Comparison of ENCODE assay signal across 23 cellular contexts in genomic region chr16:27505297-27506236, GRCh38. TPM values are rescaled to one million over a fixed set of nuclear protein-coding genes. Genes with fewer than 3 reads are reported as not detected.
A peak's percentile ranks its signal among the peaks of the same experiment; 100 is the strongest.
DNase-seq lines count a peak whose midpoint lies in the region; ATAC-seq, FAIRE-seq and TF ChIP-seq lines count a peak whose summit lies in the region.
"Had no signal": no experiment of that assay in that cellular context is flagged by ENCODE, and none has a peak within 500 bp of the region (broad histone marks: within the 10 kb centered on the region; RNA-seq: fewer than 3 reads in every experiment).

No MANE protein-coding gene starts in this region.

- H3K9me1 ChIP-seq in IMR-90 (ENCODE audit: insufficient read depth, low read length): peaks cover 5% of the 10 kb centered on the region; the same call in 1 of the 2 replicates

- H3K9me3 ChIP-seq in IMR-90 (ENCODE audit: control insufficient read depth, insufficient read depth, low read length) (no peaks in the 10 kb centered on the region), osteoblast (ENCODE audit: low read depth, low read length) (no peaks in the 10 kb centered on the region)
- H3K9me3 ChIP-seq: sigmoid colon had no signal

- no peak overlapping the region for H2BK5ac ChIP-seq in IMR-90 (ENCODE audit: low read depth, low read length, poor library complexity, severe bottlenecking)

- H3K79me1 ChIP-seq in IMR-90 (ENCODE audit: low read depth in 1 of 2, low read length in 2 of 2): peaks cover 0 to 3% of the 10 kb centered on the region in 2 experiments; a peak in 1 of 4 replicates

- no peak overlapping the region for H4K5ac ChIP-seq in IMR-90 (ENCODE audit: low read depth, low read length)

- H4K8ac ChIP-seq in IMR-90 (ENCODE audit: low read depth in 2 of 2, low read length in 2 of 2): no peak overlapping the region

- no peak overlapping the region for H3K56ac ChIP-seq in IMR-90 (ENCODE audit: extremely low read depth, insufficient read depth, low read length)

- TF ChIP-seq POLR2A in IMR-90 (IDR thresholded peaks at IDR 0.05; ENCODE audit: low read depth, low read length) (no peak), H54 (IDR thresholded peaks at IDR 0.05; ENCODE audit: low read depth, low read length) (no peak)

- H3K27me3 ChIP-seq in IMR-90 (ENCODE audit: control insufficient read depth, insufficient read depth, low read length) (no peaks in the 10 kb centered on the region), osteoblast (ENCODE audit: insufficient read depth, low read length) (no peaks in the 10 kb centered on the region)
- H3K27me3 ChIP-seq: sigmoid colon had no signal

- H2AFZ ChIP-seq in IMR-90 (replicated peaks; ENCODE audit: low read length, poor library complexity) (no peak overlapping the region), osteoblast (ENCODE audit: low read length) (no peak overlapping the region)

- H3K4me2 ChIP-seq in IMR-90 (ENCODE audit: low read depth, low read length): no peak overlapping the region
- H3K4me2 ChIP-seq in osteoblast (ENCODE audit: insufficient read depth, low read length): no peak overlapping the region

- no peak overlapping the region for H3K27ac ChIP-seq in IMR-90 (ENCODE audit: insufficient read depth, low read length)
- H3K27ac ChIP-seq in osteoblast (ENCODE audit: low read depth, low read length): no peak overlapping the region
- H3K27ac ChIP-seq: sigmoid colon, SK-N-MC had no signal

- no peak overlapping the region for H3K9ac ChIP-seq in IMR-90 (ENCODE audit: low read depth, low read length)

- H3K4me1 ChIP-seq in IMR-90 (ENCODE audit: control insufficient read depth, insufficient read depth, low read length) (no peaks in the 10 kb centered on the region), osteoblast (ENCODE audit: insufficient read depth, low read length) (no peaks in the 10 kb centered on the region)
- H3K4me1 ChIP-seq: sigmoid colon had no signal

- 88% methylated on average over 6 of the region's 13 CpGs; no CpG with 5 or more reads in 1 of the 2 experiments for WGBS in IMR-90 (ENCODE audit: extremely low coverage in 2 of 2, insufficient read length in 1 of 2), 2 experiments

- intact Hi-C loops in IMR-90 (cut with micrococcal nuclease): no loop called here

- BruUV-seq in IMR-90 (replicated peaks; lab: Mats Ljungman, UMichigan): no TSS peak

- POLR2A ChIA-PET in IMR-90 (lab: Charles Lee; ENCODE audit: unreplicated experiment): no interaction called here

- no peak for TF ChIP-seq CTCF in IMR-90 (conservative IDR thresholded peaks at IDR 0.05; ENCODE audit: low read depth, low read length)
- TF ChIP-seq CTCF in osteoblast (IDR thresholded peaks at IDR 0.05; ENCODE audit: extremely low read depth, low read depth, low read length): no peak

- H2BK15ac ChIP-seq in IMR-90 (ENCODE audit: low read depth, low read length): no peak overlapping the region

- DNase-seq in IMR-90 (no peak), amniotic epithelial cell (ENCODE audit: low read depth) (peak; percentile 23), fibroblast of peridontal ligament (ENCODE audit: extremely low read depth) (peak; percentile 34), osteoblast (ENCODE audit: insufficient read length, low spot score, missing footprints) (peak; percentile 53), H54 (ENCODE audit: insufficient read length, low spot score) (no peak), RCC 7860 (ENCODE audit: low spot score) (no peak)
- DNase-seq in activated CD4-positive, CD25-positive, alpha-beta regulatory T cell treated with anti-CD3 and anti-CD28 coated beads, Interleukin-2, amount 50 U/mL, for 72 hours: no peak
- DNase-seq: activated gamma-delta T cell; amniotic stem cell; central memory CD4-positive, alpha-beta T cell; effector CD8-positive, alpha-beta T cell; EL; foreskin melanocyte; HCEC 1CT; left colon; NCI-H1105; NCI-H774; occipital lobe; sigmoid colon; stimulated activated CD4-positive, alpha-beta T cell treated with anti-CD3 and anti-CD28 coated beads, Interleukin-2, amount 100 ng/mL, for 24 hours; T1000 had no signal

- FAIRE-seq in H54 (lab: Jason Lieb, UNC): no peak
- FAIRE-seq in RCC 7860 (lab: Jason Lieb, UNC): no peak

- H2AK9ac ChIP-seq in IMR-90 (replicated peaks; ENCODE audit: low read depth, low read length, poor library complexity): no peak overlapping the region

- in situ Hi-C loops in IMR-90 (cut with MboI; ENCODE audit: low sequenced_read_pairs): no loop called here

- CTCF ChIA-PET in IMR-90 (lab: Yijun Ruan, JAX): no interaction called here

- no peak overlapping the region for H3K4ac ChIP-seq in IMR-90 (ENCODE audit: low read depth, low read length)

- H3K36me3 ChIP-seq in IMR-90 (ENCODE audit: control insufficient read depth, insufficient read depth, low read length): peaks cover 81% of the 10 kb centered on the region
- H3K36me3 ChIP-seq in osteoblast (ENCODE audit: insufficient read depth, low read length): peaks cover 86% of the 10 kb centered on the region

- no peak overlapping the region for H4K91ac ChIP-seq in IMR-90 (ENCODE audit: insufficient read depth, low read depth, low read length)

- no peak overlapping the region for H3K18ac ChIP-seq in IMR-90 (ENCODE audit: low read depth, low read length)

- no peak overlapping the region for H3K4me3 ChIP-seq in IMR-90 (ENCODE audit: insufficient read depth, low read depth, low read length)
- H3K4me3 ChIP-seq in osteoblast (ENCODE audit: insufficient read depth, low read length): no peak overlapping the region
- H3K4me3 ChIP-seq: sigmoid colon, SK-N-MC had no signal

- no peak overlapping the region for H3K23ac ChIP-seq in IMR-90 (ENCODE audit: low read depth, low read length)

- H2BK20ac ChIP-seq in IMR-90 (ENCODE audit: low read depth, low read length): no peak overlapping the region

- ATAC-seq in IMR-90 (ENCODE audit: low read depth): no peak; the same call in 1 of the 2 replicates
- ATAC-seq: activated CD4-positive, CD25-positive, alpha-beta regulatory T cell treated with anti-CD3 and anti-CD28 coated beads, Interleukin-2, amount 50 U/mL, for 24 hours; left colon had no signal

- no peak for TF ChIP-seq RAD21 in IMR-90 (IDR thresholded peaks at IDR 0.05; ENCODE audit: low read length)

- H2BK120ac ChIP-seq in IMR-90 (ENCODE audit: low read depth, low read length): no peak overlapping the region

- no peak overlapping the region for H3K14ac ChIP-seq in IMR-90 (replicated peaks; ENCODE audit: low read depth, low read length)

- H4K20me1 ChIP-seq in IMR-90 (ENCODE audit: insufficient read depth, low read length) (no peaks in the 10 kb centered on the region), osteoblast (ENCODE audit: insufficient read depth, low read length) (no peaks in the 10 kb centered on the region)

- dilution Hi-C loops in IMR-90 (cut with HindIII; ENCODE audit: low sequenced_read_pairs, unreplicated experiment): no loop called here

- H2AK5ac ChIP-seq in IMR-90 (ENCODE audit: low read depth, low read length): no peak overlapping the region

- H3K79me2 ChIP-seq in osteoblast (ENCODE audit: insufficient read depth, low read length): no peaks in the 10 kb centered on the region

TF ChIP-seq in IMR-90, 13 proteins besides CTCF, POLR2A, EP300 and RAD21:
- no peak for TF ChIP-seq BHLHE40 (IDR thresholded peaks at IDR 0.05; ENCODE audit: low read depth, low read length)
- no peak for TF ChIP-seq ELK1 (IDR thresholded peaks at IDR 0.05; ENCODE audit: borderline replicate concordance, low read depth, low read length)
- no peak for TF ChIP-seq FOS (IDR thresholded peaks at IDR 0.05; ENCODE audit: low read depth, low read length)
- TF ChIP-seq CEBPB (IDR thresholded peaks at IDR 0.05; ENCODE audit: low read depth, low read length): peak; percentile 92

RNA-seq across cellular contexts. Expression of gene GTF3C1, which starts 44.1 kb away (rescaled TPM):
- total RNA-seq in IMR-90 (2012; rRNA removed): 62.5 and 68.1 TPM in 2 replicates
- polyA plus RNA-seq in IMR-90 (2012; rRNA removed): 50.8 and 53.6 TPM in 2 replicates
- 43.5 and 56.7 TPM in 2 replicates for polyA plus RNA-seq in IMR-90 (2012; cell fraction: cytosol; rRNA removed)
- polyA plus RNA-seq in IMR-90 (2012; cell fraction: nucleus; rRNA removed; ENCODE audit: low replicate concordance): 96.1 and 177 TPM in 2 replicates
- 55.1 and 59.0 TPM in 2 replicates for total RNA-seq in osteoblast

RNA-seq across cellular contexts. Expression of gene KATNIP, which starts 44.4 kb away (rescaled TPM):
- total RNA-seq in IMR-90 (2012; rRNA removed): 16.7 and 18.9 TPM in 2 replicates
- 17.5 and 18.6 TPM in 2 replicates for polyA plus RNA-seq in IMR-90 (2012; rRNA removed)
- polyA plus RNA-seq in IMR-90 (2012; cell fraction: cytosol; rRNA removed): 10.9 and 13.5 TPM in 2 replicates
- 62.6 and 75.3 TPM in 2 replicates for polyA plus RNA-seq in IMR-90 (2012; cell fraction: nucleus; rRNA removed; ENCODE audit: low replicate concordance)
- total RNA-seq in osteoblast: 30.8 and 32.7 TPM in 2 replicates

Comparison
In these comparisons a context has a peak if more than half of its experiments do, and no peak if none do; other contexts are left out.
1. DNase-seq: peak in amniotic epithelial cell (single experiment), fibroblast of peridontal ligament (single experiment) and osteoblast (single experiment); none in IMR-90 (single experiment), H54 (single experiment), RCC 7860 (single experiment) and activated CD4-positive, CD25-positive, alpha-beta regulatory T cell treated with anti-CD3 and anti-CD28 coated beads, Interleukin-2, amount 50 U/mL, for 72 hours (single experiment).